In the genomic region with DNA sequence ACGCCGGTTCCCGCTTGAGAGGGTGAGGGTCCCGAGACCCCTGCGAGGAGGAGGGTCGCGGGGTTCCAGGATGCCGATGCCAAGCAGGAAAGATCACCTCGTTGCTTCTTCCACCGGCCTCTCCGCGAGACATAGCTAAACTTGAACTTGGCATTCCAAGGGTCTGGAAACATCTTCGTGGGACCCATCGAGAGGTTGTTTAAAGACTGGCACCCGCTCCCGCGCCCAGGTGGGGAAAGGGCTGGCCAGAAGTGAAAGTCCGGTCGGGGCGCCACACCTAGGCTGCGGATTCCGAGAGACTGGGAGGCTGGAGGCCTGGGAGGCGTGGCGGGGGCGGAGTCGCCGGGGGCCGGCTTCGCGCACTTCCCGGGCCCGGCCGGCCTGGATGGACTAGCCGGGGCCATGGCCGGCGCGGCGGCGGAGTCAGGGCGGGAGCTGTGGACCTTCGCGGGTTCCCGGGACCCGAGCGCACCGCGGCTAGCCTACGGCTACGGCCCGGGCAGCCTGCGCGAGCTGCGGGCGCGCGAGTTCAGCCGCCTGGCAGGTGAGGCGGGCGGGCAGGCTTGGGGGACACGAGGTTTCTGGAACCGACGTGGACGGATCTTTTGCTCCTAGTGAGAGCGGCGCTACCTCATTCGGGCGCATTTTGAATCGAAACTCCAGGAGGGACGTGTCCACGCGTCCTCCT, we compare ENCODE assay signal across 1 cellular context.
TF ChIP-seq lines count a peak whose summit lies in the region.

Gene MOCOS (plus strand): TSS at position 360 of the 688 bp plus-strand sequence. CDS start 43 bp downstream, at position 403.

TF ChIP-seq in HepG2, 621 proteins besides CTCF, POLR2A, EP300 and RAD21 (continued from another document and continues in another):
- TF ChIP-seq BATF2 (CRISPR knock-in tag; IDR thresholded peaks at IDR 0.05) (peak; percentile 58; the same call in 1 of the 2 replicates), MYC (CRISPR knock-in tag; IDR thresholded peaks at IDR 0.05; ENCODE audit: borderline replicate concordance) (peak; percentile 70; the same call in 1 of the 2 replicates), JARID2 (CRISPR knock-in tag; IDR thresholded peaks at IDR 0.05; ENCODE audit: insufficient replicate concordance) (no peak), ZFP41 (CRISPR knock-in tag; IDR thresholded peaks at IDR 0.05; ENCODE audit: borderline replicate concordance) (no peak), ZNF644 (CRISPR knock-in tag; IDR thresholded peaks at IDR 0.05; ENCODE audit: low read depth) (no peak), REL (CRISPR knock-in tag; conservative IDR thresholded peaks at IDR 0.05) (peak; percentile 84; the same call in 1 of the 2 replicates), AGO1 (IDR thresholded peaks at IDR 0.05; ENCODE audit: low read depth, low read length, poor library complexity, severe bottlenecking) (no peak), TCF7L2 (IDR thresholded peaks at IDR 0.05; ENCODE audit: low read depth, low read length) (no peak), NFATC3 (CRISPR knock-in tag; IDR thresholded peaks at IDR 0.05) (no peak), ZC3H4 (CRISPR knock-in tag; IDR thresholded peaks at IDR 0.05; ENCODE audit: borderline replicate concordance) (no peak), BCL6 (CRISPR knock-in tag; IDR thresholded peaks at IDR 0.05) (peak; percentile 43; the same call in 1 of the 2 replicates), ZNF335 (CRISPR knock-in tag; IDR thresholded peaks at IDR 0.05) (0 out of 2 replicates have a peak, but pooled peaks have one; percentile 35), ZFP37 (CRISPR knock-in tag; IDR thresholded peaks at IDR 0.05; ENCODE audit: borderline replicate concordance) (0 out of 2 replicates have a peak, but pooled peaks have one; percentile 30), ZNF878 (CRISPR knock-in tag; IDR thresholded peaks at IDR 0.05) (peak; percentile 63), SAFB2 (CRISPR knock-in tag; IDR thresholded peaks at IDR 0.05; ENCODE audit: borderline replicate concordance, low read depth) (no peak; the same call in 1 of the 2 replicates), ATRX (CRISPR knock-in tag; IDR thresholded peaks at IDR 0.05; ENCODE audit: borderline replicate concordance) (no peak), PAWR (CRISPR knock-in tag; IDR thresholded peaks at IDR 0.05; ENCODE audit: borderline replicate concordance) (no peak), ZUFSP (CRISPR knock-in tag; IDR thresholded peaks at IDR 0.05; ENCODE audit: borderline replicate concordance) (no peak), NR2C2 (CRISPR knock-in tag; IDR thresholded peaks at IDR 0.05; ENCODE audit: borderline replicate concordance) (peak; percentile 55; the same call in 1 of the 2 replicates), FOXA1 (IDR thresholded peaks at IDR 0.05) (no peak), FOXA1 (CRISPR knock-in tag; IDR thresholded peaks at IDR 0.05) (no peak), ZNF230 (CRISPR knock-in tag; IDR thresholded peaks at IDR 0.05) (peak; percentile 34; the same call in 1 of the 2 replicates), ZNF589 (CRISPR knock-in tag; conservative IDR thresholded peaks at IDR 0.05) (no peak), CBX5 (CRISPR knock-in tag; IDR thresholded peaks at IDR 0.05; ENCODE audit: borderline replicate concordance) (no peak), HMGXB4 (CRISPR knock-in tag; IDR thresholded peaks at IDR 0.05; ENCODE audit: borderline replicate concordance in 1 of 2, low read depth in 1 of 2) (peak in 1 of 2 experiments; percentile 56; a peak in 1 of 4 replicates), ZNF232 (CRISPR knock-in tag; IDR thresholded peaks at IDR 0.05; ENCODE audit: borderline replicate concordance) (peak; percentile 26; the same call in 1 of the 2 replicates), ZNF468 (CRISPR knock-in tag; IDR thresholded peaks at IDR 0.05) (no peak), PCBP2 (optimal IDR thresholded peaks at IDR 0.05; ENCODE audit: low read depth, low read length, poor library complexity, severe bottlenecking) (no peak), CEBPB (IDR thresholded peaks at IDR 0.05; ENCODE audit: borderline replicate concordance, low read depth, low read length) (no peak), SP140L (CRISPR knock-in tag; IDR thresholded peaks at IDR 0.05; ENCODE audit: borderline replicate concordance) (no peak), ZSCAN25 (CRISPR knock-in tag; IDR thresholded peaks at IDR 0.05) (no peak), HNF1A (IDR thresholded peaks at IDR 0.05; ENCODE audit: low read depth) (no peak), HNF1A (CRISPR knock-in tag; IDR thresholded peaks at IDR 0.05; ENCODE audit: borderline replicate concordance) (peak; percentile 37), PATZ1 (CRISPR knock-in tag; IDR thresholded peaks at IDR 0.05) (peak; percentile 66), TEAD3 (CRISPR knock-in tag; optimal IDR thresholded peaks at IDR 0.05; ENCODE audit: borderline replicate concordance) (peak; percentile 18), TGIF2 (CRISPR knock-in tag; IDR thresholded peaks at IDR 0.05) (no peak), ZNF142 (CRISPR knock-in tag; IDR thresholded peaks at IDR 0.05) (peak; percentile 91), CCAR2 (optimal IDR thresholded peaks at IDR 0.05; ENCODE audit: low read depth, low read length) (no peak), ZNF143 (CRISPR knock-in tag; IDR thresholded peaks at IDR 0.05) (no peak), YY1 (IDR thresholded peaks at IDR 0.05; ENCODE audit: insufficient read depth, insufficient replicate concordance, low read depth, low read length) (peak; percentile 87)
